Comparison of ENCODE assay signal across 22 cellular contexts in genomic region chr9:20984471-20984870, GRCh38. TPM values are rescaled to one million over a fixed set of nuclear protein-coding genes. Genes with fewer than 3 reads are reported as not detected.
A peak's percentile ranks its signal among the peaks of the same experiment; 100 is the strongest.
DNase-seq lines count a peak whose midpoint lies in the region; FAIRE-seq and TF ChIP-seq lines count a peak whose summit lies in the region.
"Had no signal": no experiment of that assay in that cellular context is flagged by ENCODE, and none has a peak within 500 bp of the region (broad histone marks: within the 10 kb centered on the region; RNA-seq: fewer than 3 reads in every experiment).

No MANE protein-coding gene starts in this region.

- DNase-seq in EH (ENCODE audit: low read depth) (peak; percentile 56), choroid plexus epithelial cell (ENCODE audit: low read depth) (peak; percentile 4), hepatocyte (ENCODE audit: low spot score) (no peak), DMS114 treated with DMSO at 0.1 percent for 48 hours (lab: John Stamatoyannopoulos, UW; ENCODE audit: unreplicated experiment) (no peak), hypothalamus (lab: John Stamatoyannopoulos, UW) (no peak), GM13977 (ENCODE audit: low spot score) (no peak)
- no peak for DNase-seq in T-helper 2 cell treated with Interferon-gamma antibody and Interleukin-4, amounts not matched to agents 5 μg/mL and 100 μg/mL, for 36 hours (ENCODE audit: low spot score)
- DNase-seq: Caco-2; CD4-positive, CD25-positive, alpha-beta regulatory T cell; GOT3; Kasumi-1; NCI-H1105 treated with DMSO at 0.1 percent for 48 hours; NCI-H187 treated with DMSO at 0.1 percent for 48 hours; NCI-H446; NK-92 treated with Interleukin-12 subunit alpha and Interleukin-12 subunit beta, amount 100 ng/mL, for 24 hours; OCI-M1; RPMI8226 had no signal

- WGBS in hepatocyte (ENCODE audit: low lambda C conversion rate, missing lambda C conversion rate) = 74% methylated on average over 2 of the region's 2 CpGs

- in situ Hi-C loops in GM13977 (cut with MboI; ENCODE audit: low pct_unique_long_range_greater_than_20kb, low sequenced_read_pairs, unreplicated experiment) = no loop called here

- H3K4me1 Mint-ChIP-seq in T-helper 2 cell treated with Interferon-gamma antibody and Interleukin-4, amounts not matched to agents 5 μg/mL and 100 μg/mL, for 36 hours (ENCODE audit: low read depth) = no peaks in the 10 kb centered on the region
- H3K4me1 Mint-ChIP-seq: CD4-positive, CD25-positive, alpha-beta regulatory T cell had no signal

- no peak overlapping the region for H3K4me3 Mint-ChIP-seq in T-helper 2 cell treated with Interferon-gamma antibody and Interleukin-4, amounts not matched to agents 5 μg/mL and 100 μg/mL, for 36 hours
- H3K4me3 Mint-ChIP-seq: CD4-positive, CD25-positive, alpha-beta regulatory T cell; IgD-negative memory B cell had no signal

- TF ChIP-seq CTCF in choroid plexus epithelial cell (conservative IDR thresholded peaks at IDR 0.05; ENCODE audit: low read depth, low read length) = no peak
- TF ChIP-seq CTCF in hepatocyte (IDR thresholded peaks at IDR 0.05; ENCODE audit: poor library complexity) = no peak
- TF ChIP-seq CTCF in GM13977 (IDR thresholded peaks at IDR 0.05; ENCODE audit: extremely low read depth, insufficient read depth, missing control alignments) = no peak

- no peaks in the 10 kb centered on the region for H3K9me3 ChIP-seq in hepatocyte (ENCODE audit: low read depth)
- H3K9me3 ChIP-seq: Caco-2 had no signal

- H3K9me3 Mint-ChIP-seq in T-helper 2 cell treated with Interferon-gamma antibody and Interleukin-4, amounts not matched to agents 5 μg/mL and 100 μg/mL, for 36 hours = no peaks in the 10 kb centered on the region
- H3K9me3 Mint-ChIP-seq: CD4-positive, CD25-positive, alpha-beta regulatory T cell; IgD-negative memory B cell had no signal

- FAIRE-seq in A204.1 (lab: Jason Lieb, UNC) = peak; percentile 37
- FAIRE-seq: GM12878 had no signal

- peak overlapping the region; percentile 3 for H3K27ac ChIP-seq in hepatocyte
- H3K27ac ChIP-seq: 22Rv1 had no signal

- peaks cover 14% of the 10 kb centered on the region for H3K36me3 Mint-ChIP-seq in T-helper 2 cell treated with Interferon-gamma antibody and Interleukin-4, amounts not matched to agents 5 μg/mL and 100 μg/mL, for 36 hours (ENCODE audit: low read depth)

- no peak overlapping the region for H3K4me2 ChIP-seq in hepatocyte

- no peak overlapping the region for H2AFZ ChIP-seq in hepatocyte

- H3K4me3 ChIP-seq in choroid plexus epithelial cell (ENCODE audit: low read depth, low read length) = no peak overlapping the region
- no peak overlapping the region for H3K4me3 ChIP-seq in hepatocyte
- H3K4me3 ChIP-seq: GM12878 had no signal

- H3K4me1 ChIP-seq in hepatocyte (ENCODE audit: insufficient read depth) = peaks cover 3% of the 10 kb centered on the region
- H3K4me1 ChIP-seq: Caco-2 had no signal

- no peaks in the 10 kb centered on the region for H3K36me3 ChIP-seq in hepatocyte (replicated peaks; ENCODE audit: insufficient read depth, low read depth)

- no peaks in the 10 kb centered on the region for H3K9me2 ChIP-seq in hepatocyte (replicated peaks; ENCODE audit: insufficient read depth)

- H3K27me3 ChIP-seq in hepatocyte = no peaks in the 10 kb centered on the region

- no peaks in the 10 kb centered on the region for H3K27me3 Mint-ChIP-seq in T-helper 2 cell treated with Interferon-gamma antibody and Interleukin-4, amounts not matched to agents 5 μg/mL and 100 μg/mL, for 36 hours (ENCODE audit: low read depth)
- H3K27me3 Mint-ChIP-seq: CD4-positive, CD25-positive, alpha-beta regulatory T cell; IgD-negative memory B cell had no signal

- H4K20me1 ChIP-seq in hepatocyte (ENCODE audit: insufficient read depth, poor library complexity, severe bottlenecking) = no peaks in the 10 kb centered on the region

- H3K79me2 ChIP-seq in hepatocyte = no peaks in the 10 kb centered on the region

- H3K27ac Mint-ChIP-seq in T-helper 2 cell treated with Interferon-gamma antibody and Interleukin-4, amounts not matched to agents 5 μg/mL and 100 μg/mL, for 36 hours = no peak overlapping the region
- H3K27ac Mint-ChIP-seq: CD4-positive, CD25-positive, alpha-beta regulatory T cell; IgD-negative memory B cell had no signal

RNA-seq across cellular contexts. Expression of gene HACD4, which starts 47.0 kb away (rescaled TPM):
- 1.2 and 1.3 TPM in 2 replicates for total RNA-seq in hepatocyte
- 1.3 TPM in 2 replicates for polyA plus RNA-seq in hepatocyte
- total RNA-seq: Caco-2, HT1080 had no signal

Comparison
In these comparisons a context has a peak if more than half of its experiments do, and no peak if none do; other contexts are left out.
1. DNase-seq: peak in EH (single experiment) and choroid plexus epithelial cell (single experiment); none in hepatocyte (single experiment), DMS114 treated with DMSO at 0.1 percent for 48 hours (single experiment), hypothalamus (0 of 51), T-helper 2 cell treated with Interferon-gamma antibody and Interleukin-4, amounts not matched to agents 5 μg/mL and 100 μg/mL, for 36 hours (single experiment) and GM13977 (single experiment).